ENCODE assay signal across 8 cellular contexts in the genomic region with DNA sequence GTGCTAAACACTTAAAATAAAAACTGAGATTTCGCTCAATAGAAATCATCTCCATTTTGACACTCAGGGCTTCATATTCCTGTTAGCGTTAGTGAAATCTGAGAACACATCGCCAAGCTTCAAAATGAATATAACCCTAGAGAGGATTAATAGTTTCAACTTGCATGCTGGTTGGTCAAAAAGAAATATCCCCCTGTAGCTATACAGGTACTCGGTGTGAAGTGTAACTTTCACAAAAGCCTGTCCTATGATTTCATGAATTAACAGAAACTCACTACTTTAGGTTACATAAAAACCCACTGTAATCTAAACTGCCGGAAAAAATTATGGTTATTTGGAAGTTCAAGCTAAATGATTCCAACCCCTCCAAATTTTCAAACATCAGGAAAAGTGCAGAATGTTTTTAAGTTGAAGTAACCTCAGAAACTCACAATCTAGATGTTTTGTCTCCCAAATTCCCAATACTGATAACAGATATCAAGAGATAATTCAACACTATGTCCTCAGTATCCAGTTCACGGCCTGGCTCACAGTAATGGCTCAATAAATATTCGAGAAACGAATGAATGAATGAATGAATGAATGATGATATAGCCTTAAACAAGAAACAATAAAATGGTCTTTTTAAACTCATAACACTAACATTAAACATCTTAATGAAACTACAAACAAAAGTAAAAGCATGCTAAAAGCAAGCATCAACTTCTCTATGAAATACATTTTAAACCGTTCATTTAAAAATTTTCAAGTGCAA. TPM values are rescaled to one million over a fixed set of nuclear protein-coding genes. Genes with fewer than 3 reads are reported as not detected.
A peak's percentile ranks its signal among the peaks of the same experiment; 100 is the strongest.
DNase-seq lines count a peak whose midpoint lies in the region; ATAC-seq, FAIRE-seq and TF ChIP-seq lines count a peak whose summit lies in the region.

No MANE protein-coding gene starts in this region.

- in situ Hi-C loops in HepG2 (cut with HindIII; ENCODE audit: extremely low pct_ligation_motif_present, low pct_unique_long_range_greater_than_20kb) = loop anchor here (5.0 to 10.0 kb wide), 3 partner anchors 186 to 443 kb away; partner anchors contain the start of gene SP5

- H2AFZ ChIP-seq in HepG2 (ENCODE audit: low read length) = no peak overlapping the region

- H4K20me1 ChIP-seq in HepG2 (ENCODE audit: insufficient read depth, low read length) = peaks cover 55% of the 10 kb centered on the region

- TF ChIP-seq EP300 in HepG2 (IDR thresholded peaks at IDR 0.05; ENCODE audit: low read depth in 2 of 2, low read length in 2 of 2) (no peak), HepG2 (CRISPR knock-in tag; IDR thresholded peaks at IDR 0.05; ENCODE audit: borderline replicate concordance) (no peak)

- H3K9me3 Mint-ChIP-seq in activated CD4-positive, alpha-beta memory T cell treated with anti-CD3 and anti-CD28 coated beads, Interleukin-2, amount 10 ng/mL, durations not matched to agents 7 days and 5 days = no peaks in the 10 kb centered on the region

- H3K27me3 Mint-ChIP-seq in activated CD4-positive, alpha-beta memory T cell treated with anti-CD3 and anti-CD28 coated beads, Interleukin-2, amount 10 ng/mL, durations not matched to agents 7 days and 5 days = no peaks in the 10 kb centered on the region

- CTCF ChIA-PET in activated CD4-positive, alpha-beta memory T cell treated with anti-CD3 and anti-CD28 coated beads, Interleukin-2, amount 10 ng/mL, durations not matched to agents 7 days and 5 days (lab: Charles Lee) = interaction anchor here (0.6 to 4.2 kb wide), 11 partner anchors 8 to 258 kb away, joined by 3 to 36 read pairs (median 7); partner anchors contain the start of gene GORASP2
- CTCF ChIA-PET in HepG2 (lab: Yijun Ruan, JAX; ENCODE audit: low intra/inter-chr PET ratio, low total read pairs) = no interaction called here

- no peak for ATAC-seq in HepG2

- H3K4me1 ChIP-seq in HepG2 (ENCODE audit: insufficient read depth, low read length) = peaks cover 63% of the 10 kb centered on the region

- FAIRE-seq in GM19239 (lab: Jason Lieb, UNC) (peak; percentile 28), HepG2 (lab: Jason Lieb, UNC) (no peak)

- peaks cover 12% of the 10 kb centered on the region for H3K36me3 Mint-ChIP-seq in activated CD4-positive, alpha-beta memory T cell treated with anti-CD3 and anti-CD28 coated beads, Interleukin-2, amount 10 ng/mL, durations not matched to agents 7 days and 5 days (ENCODE audit: low read depth)

- TF ChIP-seq RAD21 in HepG2 (CRISPR knock-in tag; IDR thresholded peaks at IDR 0.05) = no peak

- no peak overlapping the region for H3K27ac Mint-ChIP-seq in activated CD4-positive, alpha-beta memory T cell treated with anti-CD3 and anti-CD28 coated beads, Interleukin-2, amount 10 ng/mL, durations not matched to agents 7 days and 5 days

- POLR2A ChIA-PET in activated CD4-positive, alpha-beta memory T cell treated with anti-CD3 and anti-CD28 coated beads, Interleukin-2, amount 10 ng/mL, durations not matched to agents 7 days and 5 days (lab: Charles Lee) = interaction anchor here (1.1 to 4.6 kb wide), 9 partner anchors 9 to 229 kb away, joined by 3 to 34 read pairs (median 4); partner anchors contain the start of gene GORASP2
- POLR2A ChIA-PET in HepG2 (lab: Yijun Ruan, JAX) = interaction anchor here (1.1 to 3.3 kb wide), 8 partner anchors 8 to 275 kb away, joined by 3 to 24 read pairs (median 8); partner anchors contain the start of genes DCAF17, GORASP2 and METTL8

- peaks cover 56% of the 10 kb centered on the region for H3K4me1 Mint-ChIP-seq in activated CD4-positive, alpha-beta memory T cell treated with anti-CD3 and anti-CD28 coated beads, Interleukin-2, amount 10 ng/mL, durations not matched to agents 7 days and 5 days

- no peaks in the 10 kb centered on the region for H3K9me3 ChIP-seq in HepG2 (ENCODE audit: low read length)

- TF ChIP-seq CTCF in AG09309 (IDR thresholded peaks at IDR 0.05; ENCODE audit: control insufficient read depth, insufficient read depth, low read depth, low read length, missing control alignments) = no peak
- TF ChIP-seq CTCF in HepG2 (CRISPR knock-in tag; IDR thresholded peaks at IDR 0.05) = no peak

- BruUV-seq in HepG2 (replicated peaks; lab: Mats Ljungman, UMichigan) = no TSS peak

- intact Hi-C loops in HepG2 (cut with micrococcal nuclease; ENCODE audit: unreplicated experiment) = loop anchor here (2.0 to 5.0 kb wide), 2 partner anchors 71 to 259 kb away; no protein-coding TSS in a partner anchor

- peaks cover 75% of the 10 kb centered on the region for H3K79me2 ChIP-seq in HepG2 (ENCODE audit: insufficient read depth, low read length)

- peak overlapping the region; percentile 84 for H3K4me2 ChIP-seq in HepG2 (ENCODE audit: low read depth, low read length)

- no peak for TF ChIP-seq POLR2A in HepG2 (IDR thresholded peaks at IDR 0.05; ENCODE audit: insufficient read depth in 1 of 2, low read depth in 2 of 2, low read length in 2 of 2)
- TF ChIP-seq POLR2A in erythroblast (IDR thresholded peaks at IDR 0.05; ENCODE audit: low read length) = no peak

- peak overlapping the region; percentile 94 for H3K4me3 Mint-ChIP-seq in activated CD4-positive, alpha-beta memory T cell treated with anti-CD3 and anti-CD28 coated beads, Interleukin-2, amount 10 ng/mL, durations not matched to agents 7 days and 5 days

- 10% methylated on average over 9 of the region's 9 CpGs for WGBS in HepG2 (ENCODE audit: low lambda C conversion rate)

- peak overlapping the region; percentile 96 for H3K27ac ChIP-seq in HepG2 (ENCODE audit: extremely low read length, insufficient read depth, low read length)

- H3K9ac ChIP-seq in HepG2 (ENCODE audit: insufficient read depth, low read depth, low read length) = peak overlapping the region; percentile 95

- DNase-seq in AG09309 (ENCODE audit: low read depth) = no peak
- no peak for DNase-seq in GM19239 (ENCODE audit: insufficient read length, low spot score)
- DNase-seq in activated CD4-positive, alpha-beta memory T cell treated with anti-CD3 and anti-CD28 coated beads, Interleukin-2, amount 10 ng/mL, durations not matched to agents 7 days and 5 days = no peak
- DNase-seq in HepG2 (ENCODE audit: low spot score) = no peak
- no peak for DNase-seq in erythroblast (lab: John Stamatoyannopoulos, UW)
- DNase-seq in NOMO-1 treated with DMSO at 0.1 percent for 48 hours (lab: John Stamatoyannopoulos, UW; ENCODE audit: unreplicated experiment) = no peak
- DNase-seq in HUDEP-2 (lab: John Stamatoyannopoulos, UW; ENCODE audit: unreplicated experiment in 76 of 76) = no peak
- DNase-seq in medulla oblongata (ENCODE audit: extremely low spot score) = no peak

- no peaks in the 10 kb centered on the region; a peak in 1 of 5 replicates for H3K27me3 ChIP-seq in HepG2 (ENCODE audit: control insufficient read depth in 1 of 2, insufficient read depth in 2 of 2, low read length in 2 of 2)

- H3K4me3 ChIP-seq in AG09309 (ENCODE audit: control insufficient read depth, low read depth, low read length) = peak overlapping the region; percentile 70
- H3K4me3 ChIP-seq in HepG2 (replicated peaks in 1 of 3; ENCODE audit: insufficient read depth in 1 of 3, low read depth in 2 of 3, low read length in 3 of 3) = peak overlapping the region; percentile 73 to 91 (median 90); a peak in 5 of 6 replicates

- H3K36me3 ChIP-seq in HepG2 (replicated peaks in 1 of 2; ENCODE audit: control insufficient read depth in 1 of 2, insufficient read depth in 2 of 2, low read length in 2 of 2) = no peaks in the 10 kb centered on the region

TF ChIP-seq in HepG2, 621 proteins besides CTCF, POLR2A, EP300 and RAD21 (continues in another document):
- TF ChIP-seq ZNF816 (CRISPR knock-in tag; IDR thresholded peaks at IDR 0.05; ENCODE audit: borderline replicate concordance) = 0 out of 2 replicates have a peak, but pooled peaks have one; percentile 37
- no peak for TF ChIP-seq NONO (IDR thresholded peaks at IDR 0.05)
- TF ChIP-seq NONO (CRISPR knock-in tag; conservative IDR thresholded peaks at IDR 0.05) = no peak
- TF ChIP-seq ZNF24 (IDR thresholded peaks at IDR 0.05) = peak; percentile 94
- TF ChIP-seq FOXK2 (IDR thresholded peaks at IDR 0.05) = no peak

RNA-seq across cellular contexts. Expression of gene TLK1, which starts 2.5 kb away (rescaled TPM):
- total RNA-seq in activated CD4-positive, alpha-beta memory T cell treated with anti-CD3 and anti-CD28 coated beads, Interleukin-2, amount 10 ng/mL, durations not matched to agents 7 days and 5 days = 10 to 100 TPM; 74.9 to 79.5 TPM
- 28.7 and 52.7 TPM in 2 replicates for total RNA-seq in HepG2 (2016; rRNA removed; fragmentation: Illumina TruSeq; extraction: Trizol)
- 32.6 and 34.2 TPM in 2 replicates for total RNA-seq in HepG2 (2016; cell fraction: cytosol; rRNA removed; fragmentation: Illumina TruSeq; extraction: Trizol; ENCODE audit: low read depth)
- total RNA-seq in HepG2 (2016; cell fraction: insoluble cytoplasmic fraction; rRNA removed; fragmentation: Illumina TruSeq; extraction: Trizol) = 25.7 and 45.4 TPM in 2 replicates
- 38.6 and 48.1 TPM in 2 replicates for total RNA-seq in HepG2 (2016; cell fraction: membrane; rRNA removed; fragmentation: Illumina TruSeq; extraction: Trizol)
- total RNA-seq in HepG2 (2016; cell fraction: nucleus; rRNA removed; fragmentation: Illumina TruSeq; extraction: Trizol) = 41.9 and 51.6 TPM in 2 replicates
- 12.8 and 16.8 TPM in 2 replicates for polyA plus RNA-seq in HepG2 (2011; rRNA removed)
- polyA plus RNA-seq in HepG2 (2011; cell fraction: cytosol; rRNA removed) = 5.1 and 8.5 TPM in 2 replicates
- 9.6 and 11.0 TPM in 2 replicates for polyA plus RNA-seq in HepG2 (2011; cell fraction: nucleus; rRNA removed)
- 27.7 and 38.6 TPM in 2 replicates for polyA plus RNA-seq in HepG2 (2012)
- polyA plus RNA-seq in HepG2 (2016; cell fraction: cytosol; fragmentation: Illumina TruSeq; extraction: Trizol; ENCODE audit: low read depth) = 3.4 and 3.8 TPM in 2 replicates
- 42.1 and 48.4 TPM in 2 replicates for polyA plus RNA-seq in HepG2 (2016; cell fraction: insoluble cytoplasmic fraction; fragmentation: Illumina TruSeq; extraction: Trizol; ENCODE audit: low read depth)
- polyA plus RNA-seq in HepG2 (2016; cell fraction: membrane; fragmentation: Illumina TruSeq; extraction: Trizol; ENCODE audit: low read depth) = 15.6 and 16.8 TPM in 2 replicates
- 38.9 and 40.3 TPM in 2 replicates for polyA plus RNA-seq in HepG2 (2016; cell fraction: nucleus; fragmentation: Illumina TruSeq; extraction: Trizol; ENCODE audit: insufficient read depth, low read depth)
- polyA minus RNA-seq in HepG2 (2011; rRNA and poly(A)+ RNA removed; ENCODE audit: low replicate concordance) = 9.1 and 17.3 TPM in 2 replicates
- 37.8 and 45.8 TPM in 2 replicates for polyA minus RNA-seq in HepG2 (2011; cell fraction: cytosol; rRNA and poly(A)+ RNA removed)
- 67.2 and 68.9 TPM in 2 replicates for polyA minus RNA-seq in HepG2 (2011; cell fraction: nucleus; rRNA and poly(A)+ RNA removed)
